ENCODE assay signal across 29 cellular contexts in genomic region chr2:56889738-56890137, GRCh38.
"Had no signal": no experiment of that assay in that cellular context is flagged by ENCODE, and none has a peak within 500 bp of the region (broad histone marks: within the 10 kb centered on the region; RNA-seq: fewer than 3 reads in every experiment).

No MANE protein-coding gene starts in this region.

- H3K4me3 ChIP-seq: adrenal gland, body of pancreas, esophagus muscularis mucosa had no signal

- H3K4me3 Mint-ChIP-seq: activated CD4-positive, alpha-beta memory T cell treated with anti-CD3 and anti-CD28 coated beads, Interleukin-2, amount 10 ng/mL, durations not matched to agents 7 days and 5 days; activated CD4-positive, alpha-beta T cell treated with anti-CD3 and anti-CD28 coated beads, Interleukin-2, amount 10 ng/mL, durations not matched to agents 7 days and 5 days; activated naive CD4-positive, alpha-beta T cell treated with anti-CD3 and anti-CD28 coated beads, Interleukin-2, amount 10 ng/mL, durations not matched to agents 7 days and 5 days; activated naive CD8-positive, alpha-beta T cell; activated T-cell treated with anti-CD3 and anti-CD28 coated beads, Interleukin-2, amount 50 U/mL, for 24 hours; activated T-cell treated with anti-CD3 and anti-CD28 coated beads, Interleukin-2, amount 50 U/mL, for 72 hours; effector memory CD8-positive, alpha-beta T cell; WTC11 had no signal

- H3K36me3 ChIP-seq: adrenal gland, esophagus muscularis mucosa had no signal

- H3K36me3 Mint-ChIP-seq: activated naive CD4-positive, alpha-beta T cell treated with anti-CD3 and anti-CD28 coated beads, Interleukin-2, amount 10 ng/mL, durations not matched to agents 7 days and 5 days; activated naive CD8-positive, alpha-beta T cell; WTC11 had no signal

- H3K27ac Mint-ChIP-seq: activated CD4-positive, alpha-beta memory T cell treated with anti-CD3 and anti-CD28 coated beads, Interleukin-2, amount 10 ng/mL, durations not matched to agents 7 days and 5 days; activated CD4-positive, alpha-beta T cell treated with anti-CD3 and anti-CD28 coated beads, Interleukin-2, amount 10 ng/mL, durations not matched to agents 7 days and 5 days; activated naive CD4-positive, alpha-beta T cell treated with anti-CD3 and anti-CD28 coated beads, Interleukin-2, amount 10 ng/mL, durations not matched to agents 7 days and 5 days; activated naive CD8-positive, alpha-beta T cell; activated T-cell treated with anti-CD3 and anti-CD28 coated beads, Interleukin-2, amount 50 U/mL, for 24 hours; activated T-cell treated with anti-CD3 and anti-CD28 coated beads, Interleukin-2, amount 50 U/mL, for 72 hours; effector memory CD8-positive, alpha-beta T cell; WTC11 had no signal

- H3K9me3 ChIP-seq: adrenal gland, body of pancreas had no signal

- DNase-seq: activated CD4-positive, alpha-beta memory T cell treated with anti-CD3 and anti-CD28 coated beads, Interleukin-2, amount 10 ng/mL, durations not matched to agents 7 days and 5 days; activated CD4-positive, alpha-beta T cell treated with anti-CD3 and anti-CD28 coated beads for 1 hour; activated CD4-positive, alpha-beta T cell treated with anti-CD3 and anti-CD28 coated beads for 4 hours; activated CD4-positive, alpha-beta T cell treated with anti-CD3 and anti-CD28 coated beads, Interleukin-2, amount 10 ng/mL, durations not matched to agents 7 days and 5 days; activated CD4-positive, alpha-beta T cell treated with anti-CD3 and anti-CD28 coated beads, Interleukin-2, amount 50 U/mL, for 4 hours; activated CD8-positive, alpha-beta memory T cell treated with anti-CD3 and anti-CD28 coated beads, Interleukin-2, amount 50 U/mL, for 48 hours; activated gamma-delta T cell; activated naive CD4-positive, alpha-beta T cell; activated naive CD4-positive, alpha-beta T cell treated with anti-CD3 and anti-CD28 coated beads, Interleukin-2, amount 10 ng/mL, durations not matched to agents 7 days and 5 days; activated T-cell treated with anti-CD3 and anti-CD28 coated beads for 4 hours; activated T-cell treated with anti-CD3 and anti-CD28 coated beads, Interleukin-2, amount 50 U/mL, for 24 hours; activated T-cell treated with anti-CD3 and anti-CD28 coated beads, Interleukin-2, amount 50 U/mL, for 72 hours; adrenal gland; amygdala; aorta; body of pancreas; caudate nucleus; cortex of kidney; dermis blood vessel endothelial cell; effector CD4-positive, alpha-beta T cell; effector memory CD8-positive, alpha-beta T cell; erythroblast; foreskin fibroblast; head of caudate nucleus; hippocampal formation; T-helper 2 cell had no signal

- H3K27me3 Mint-ChIP-seq: activated CD4-positive, alpha-beta memory T cell treated with anti-CD3 and anti-CD28 coated beads, Interleukin-2, amount 10 ng/mL, durations not matched to agents 7 days and 5 days; activated CD4-positive, alpha-beta T cell treated with anti-CD3 and anti-CD28 coated beads, Interleukin-2, amount 10 ng/mL, durations not matched to agents 7 days and 5 days; activated naive CD4-positive, alpha-beta T cell treated with anti-CD3 and anti-CD28 coated beads, Interleukin-2, amount 10 ng/mL, durations not matched to agents 7 days and 5 days; activated naive CD8-positive, alpha-beta T cell; activated T-cell treated with anti-CD3 and anti-CD28 coated beads, Interleukin-2, amount 50 U/mL, for 24 hours; effector memory CD8-positive, alpha-beta T cell had no signal

- H3K27me3 ChIP-seq: adrenal gland, body of pancreas, esophagus muscularis mucosa had no signal

- ATAC-seq: activated T-cell treated with anti-CD3 and anti-CD28 coated beads, Interleukin-2, amount 50 U/mL, for 72 hours; body of pancreas; effector memory CD8-positive, alpha-beta T cell; WTC11 had no signal

- H3K4me1 Mint-ChIP-seq: activated CD4-positive, alpha-beta memory T cell treated with anti-CD3 and anti-CD28 coated beads, Interleukin-2, amount 10 ng/mL, durations not matched to agents 7 days and 5 days; activated CD4-positive, alpha-beta T cell treated with anti-CD3 and anti-CD28 coated beads, Interleukin-2, amount 10 ng/mL, durations not matched to agents 7 days and 5 days; activated naive CD4-positive, alpha-beta T cell treated with anti-CD3 and anti-CD28 coated beads, Interleukin-2, amount 10 ng/mL, durations not matched to agents 7 days and 5 days; WTC11 had no signal

- H3K4me1 ChIP-seq: adrenal gland, body of pancreas, esophagus muscularis mucosa had no signal
